18 cellular contexts compared by ENCODE assay signal in the genomic region with DNA sequence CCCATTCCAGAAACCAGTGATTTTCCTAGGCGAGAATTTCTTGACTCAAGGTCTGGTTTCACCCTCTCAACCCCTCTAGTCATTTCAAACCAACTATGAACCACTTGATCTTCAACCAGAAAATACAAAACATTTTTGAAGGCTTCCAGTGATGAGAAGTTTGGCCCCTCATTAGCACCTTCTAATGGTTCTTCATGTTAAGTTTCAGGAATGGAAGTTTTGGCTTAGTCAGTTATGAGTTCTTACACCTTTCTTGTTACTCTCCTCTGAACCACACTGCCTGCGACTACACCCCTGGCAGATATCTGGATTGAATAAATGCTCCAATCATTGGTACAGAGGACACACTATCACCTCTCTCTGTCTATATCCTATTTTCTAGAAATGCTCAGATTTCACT.
"Had no signal": no experiment of that assay in that cellular context is flagged by ENCODE, and none has a peak within 500 bp of the region (broad histone marks: within the 10 kb centered on the region; RNA-seq: fewer than 3 reads in every experiment).

No MANE protein-coding gene starts in this region.

- DNase-seq: activated CD8-positive, alpha-beta memory T cell treated with anti-CD3 and anti-CD28 coated beads for 24 hours; cortex of kidney; effector CD8-positive, alpha-beta T cell; esophagus squamous epithelium; islet precursor cell; nucleus accumbens; posterior cingulate gyrus; retina; SJCRH30; stomach; testis; upper lobe of left lung had no signal

- H3K4me2 ChIP-seq: hepatocyte had no signal

- H3K27ac Mint-ChIP-seq: natural killer cell treated with Interleukin-12 subunit alpha and Interleukin-12 subunit beta and Interleukin-15 and Interleukin-18, amount 100 ng/mL, for 72 hours; T-helper 2 cell treated with Interferon-gamma antibody and Interleukin-4, amounts not matched to agents 5 μg/mL and 100 μg/mL, for 36 hours had no signal

- H3K9me3 ChIP-seq: esophagus squamous epithelium, SJCRH30, stomach, testis, upper lobe of left lung had no signal

- H3K27me3 Mint-ChIP-seq: brain; natural killer cell treated with Interleukin-12 subunit alpha and Interleukin-12 subunit beta and Interleukin-15 and Interleukin-18, amount 100 ng/mL, for 72 hours had no signal

- H3K4me1 ChIP-seq: esophagus squamous epithelium, stomach, testis, upper lobe of left lung had no signal

- H3K27me3 ChIP-seq: esophagus squamous epithelium, hepatocyte, SJCRH30, stomach, testis, upper lobe of left lung had no signal

- H3K4me3 Mint-ChIP-seq: brain; natural killer cell treated with Interleukin-12 subunit alpha and Interleukin-12 subunit beta and Interleukin-15 and Interleukin-18, amount 100 ng/mL, for 72 hours; T-helper 2 cell treated with Interferon-gamma antibody and Interleukin-4, amounts not matched to agents 5 μg/mL and 100 μg/mL, for 36 hours had no signal

- ATAC-seq: left lobe of liver; natural killer cell treated with Interleukin-12 subunit alpha and Interleukin-12 subunit beta and Interleukin-15 and Interleukin-18, amount 100 ng/mL, for 72 hours had no signal

- H3K4me3 ChIP-seq: esophagus squamous epithelium, hepatocyte, SJCRH30, stomach, testis, upper lobe of left lung had no signal

- H3K36me3 ChIP-seq: esophagus squamous epithelium, SJCRH30, stomach, upper lobe of left lung had no signal

- H3K36me3 Mint-ChIP-seq: brain; natural killer cell treated with Interleukin-12 subunit alpha and Interleukin-12 subunit beta and Interleukin-15 and Interleukin-18, amount 100 ng/mL, for 72 hours had no signal

- H2AFZ ChIP-seq: hepatocyte had no signal

- FAIRE-seq: endothelial cell of umbilical vein had no signal

- H3K27ac ChIP-seq: esophagus squamous epithelium, hepatocyte, SJCRH30, stomach, testis, upper lobe of left lung had no signal

- H3K9me3 Mint-ChIP-seq: brain; natural killer cell treated with Interleukin-12 subunit alpha and Interleukin-12 subunit beta and Interleukin-15 and Interleukin-18, amount 100 ng/mL, for 72 hours; T-helper 2 cell treated with Interferon-gamma antibody and Interleukin-4, amounts not matched to agents 5 μg/mL and 100 μg/mL, for 36 hours had no signal
